9 cellular contexts compared by ENCODE assay signal in genomic region chr5:16726538-16726946, GRCh38.
DNase-seq lines count a peak whose midpoint lies in the region; ATAC-seq lines count a peak whose summit lies in the region.
"Had no signal": no experiment of that assay in that cellular context is flagged by ENCODE, and none has a peak within 500 bp of the region (broad histone marks: within the 10 kb centered on the region; RNA-seq: fewer than 3 reads in every experiment).

No MANE protein-coding gene starts in this region.

- ATAC-seq in HG03354 (IDR thresholded peaks at IDR 0.05; ENCODE audit: poor library complexity, severe bottlenecking, unreplicated experiment) = peak; percentile 61
- ATAC-seq in T-cell (replicated peaks in 1 of 4) = peak; percentile 53 to 74 (median 64)
- ATAC-seq in HG02798 (IDR thresholded peaks at IDR 0.05; ENCODE audit: poor library complexity, unreplicated experiment) = no peak
- ATAC-seq in GM21786 (IDR thresholded peaks at IDR 0.05; ENCODE audit: unreplicated experiment) = no peak
- ATAC-seq: activated T-cell treated with anti-CD3 and anti-CD28 coated beads, Interleukin-2, amount 50 U/mL, for 4 hours had no signal

- CTCF ChIA-PET in T-cell (lab: Charles Lee) = interaction anchor here in 1 of 2 donors (1.0 kb wide), 1 partner anchor 9 kb away, joined by 8 read pairs; no protein-coding TSS in a partner anchor

- H3K27me3 Mint-ChIP-seq in T-cell = peaks cover 4 to 6% of the 10 kb centered on the region in 2 donors
- no peaks in the 10 kb centered on the region for H3K27me3 Mint-ChIP-seq in immature natural killer cell (ENCODE audit: low read depth in 3 of 3)

- H3K27ac Mint-ChIP-seq in T-cell = no peak overlapping the region
- no peak overlapping the region for H3K27ac Mint-ChIP-seq in immature natural killer cell

- H3K36me3 Mint-ChIP-seq in T-cell (no peaks in the 10 kb centered on the region), immature natural killer cell (peaks cover 0 to 3% (median 0%) of the 10 kb centered on the region in 3 donors)

- DNase-seq in EL = peak; percentile 15
- peak in 16 of 34 experiments; percentile 3 to 59 (median 14) for DNase-seq in T-cell
- DNase-seq in immature natural killer cell = peak in 2 of 3 donors; percentile 12 to 17
- no peak for DNase-seq in SIG-M5 treated with dmso at 0.1 percent for 504 hours (lab: John Stamatoyannopoulos, UW; ENCODE audit: unreplicated experiment)
- DNase-seq: activated T-cell treated with anti-CD3 and anti-CD28 coated beads, Interleukin-2, amount 50 U/mL, for 4 hours; effector CD8-positive, alpha-beta T cell had no signal

- H3K4me1 Mint-ChIP-seq in T-cell = peaks cover 10 to 18% (median 17%) of the 10 kb centered on the region in 3 donors
- peaks cover 9 to 23% of the 10 kb centered on the region in 2 donors for H3K4me1 Mint-ChIP-seq in immature natural killer cell

- H3K4me3 Mint-ChIP-seq in T-cell = no peak overlapping the region
- H3K4me3 Mint-ChIP-seq in immature natural killer cell = no peak overlapping the region
- H3K4me3 Mint-ChIP-seq: activated T-cell treated with anti-CD3 and anti-CD28 coated beads, Interleukin-2, amount 50 U/mL, for 4 hours had no signal

- POLR2A ChIA-PET in T-cell (lab: Charles Lee) = no interaction called here

- H3K9me3 Mint-ChIP-seq in T-cell = peaks cover 6 to 11% (median 7%) of the 10 kb centered on the region in 3 donors
- peaks cover 0 to 9% (median 4%) of the 10 kb centered on the region in 6 donors for H3K9me3 Mint-ChIP-seq in immature natural killer cell

Comparison
In these comparisons a context has a peak if more than half of its experiments do, and no peak if none do; other contexts are left out.
1. ATAC-seq: peak in HG03354 (single experiment) and T-cell (4 of 4); none in HG02798 (single experiment) and GM21786 (single experiment).